Comparison of ENCODE assay signal across 22 cellular contexts in the genomic region with DNA sequence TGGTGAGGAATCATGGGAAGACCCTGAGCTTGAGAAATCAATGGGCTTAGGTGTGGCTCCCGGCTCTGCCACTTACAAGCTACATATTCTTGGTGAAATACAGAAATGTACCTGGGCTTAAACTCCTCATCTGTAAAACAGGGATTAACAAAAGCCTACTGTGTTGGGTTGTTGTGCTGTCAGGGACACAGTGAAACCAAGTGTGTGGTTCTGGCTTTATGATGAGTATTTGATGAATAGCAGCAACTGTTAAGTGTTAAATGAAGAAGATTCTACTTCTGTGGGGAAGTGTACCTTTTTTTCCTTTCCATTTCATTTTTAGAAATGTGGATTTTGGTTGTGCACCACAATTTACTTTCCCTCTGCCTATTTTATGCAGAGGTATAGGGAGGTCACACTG. TPM values are rescaled to one million over a fixed set of nuclear protein-coding genes. Genes with fewer than 3 reads are reported as not detected.
DNase-seq lines count a peak whose midpoint lies in the region; ATAC-seq and TF ChIP-seq lines count a peak whose summit lies in the region.
"Had no signal": no experiment of that assay in that cellular context is flagged by ENCODE, and none has a peak within 500 bp of the region (broad histone marks: within the 10 kb centered on the region; RNA-seq: fewer than 3 reads in every experiment).

No MANE protein-coding gene starts in this region.

- no peaks in the 10 kb centered on the region for H3K27me3 Mint-ChIP-seq in CD8-positive, alpha-beta memory T cell
- peaks cover 2% of the 10 kb centered on the region for H3K27me3 Mint-ChIP-seq in activated CD4-positive, alpha-beta memory T cell treated with anti-CD3 and anti-CD28 coated beads for 36 hours
- H3K27me3 Mint-ChIP-seq in naive thymus-derived CD4-positive, alpha-beta T cell: no peaks in the 10 kb centered on the region

- H3K4me1 ChIP-seq in BLaER1 treated with 17β-estradiol and CSF1 and Interleukin-3, amounts not matched to agents 10 nM and 100 nM: peaks cover 41 to 67% (median 50%) of the 10 kb centered on the region in 10 experiments
- peaks cover 51% of the 10 kb centered on the region for H3K4me1 ChIP-seq in CD8-positive, alpha-beta memory T cell (ENCODE audit: insufficient read depth, low read length)
- peaks cover 43% of the 10 kb centered on the region in 2 donors for H3K4me1 ChIP-seq in naive thymus-derived CD4-positive, alpha-beta T cell (ENCODE audit: control insufficient read depth in 2 of 2, insufficient read depth in 2 of 2, low read length in 2 of 2)
- no peaks in the 10 kb centered on the region for H3K4me1 ChIP-seq in HAP-1
- H3K4me1 ChIP-seq: tibial nerve had no signal

- CTCF ChIA-PET in CD8-positive, alpha-beta memory T cell (lab: Charles Lee): interaction anchor here (1.7 kb wide), 1 partner anchor 41 kb away, joined by 6 read pairs; the partner anchor contains the start of gene DUSP10
- CTCF ChIA-PET in activated CD4-positive, alpha-beta memory T cell treated with anti-CD3 and anti-CD28 coated beads for 36 hours (lab: Charles Lee): interaction anchor here (0.6 to 2.0 kb wide), 5 partner anchors 12 to 344 kb away, joined by 3 to 6 read pairs (median 3); no protein-coding TSS in a partner anchor
- CTCF ChIA-PET in naive thymus-derived CD4-positive, alpha-beta T cell (lab: Charles Lee): no interaction called here

- in situ Hi-C loops in HAP-1 (cut with MboI; ENCODE audit: low sequenced_read_pairs): no loop called here

- POLR2A ChIA-PET in CD8-positive, alpha-beta memory T cell (lab: Charles Lee): interaction anchor here (1.0 kb wide), 1 partner anchor 31 kb away, joined by 3 read pairs; no protein-coding TSS in a partner anchor
- POLR2A ChIA-PET in activated CD4-positive, alpha-beta memory T cell treated with anti-CD3 and anti-CD28 coated beads for 36 hours (lab: Charles Lee): no interaction called here
- POLR2A ChIA-PET in naive thymus-derived CD4-positive, alpha-beta T cell (lab: Charles Lee): interaction anchor here (0.9 to 2.4 kb wide), 2 partner anchors 41 to 931 kb away, joined by 3 to 8 read pairs; partner anchors contain the start of gene DUSP10

- peak overlapping the region in 5 of 11 experiments; percentile 1 to 41 (median 25); a peak in 2 of 22 replicates for H3K9ac ChIP-seq in BLaER1 treated with 17β-estradiol and CSF1 and Interleukin-3, amounts not matched to agents 10 nM and 100 nM

- peaks cover 0 to 4% (median 0%) of the 10 kb centered on the region in 11 experiments; a peak in 1 of 22 replicates for H3K9me3 ChIP-seq in BLaER1 treated with 17β-estradiol and CSF1 and Interleukin-3, amounts not matched to agents 10 nM and 100 nM (replicated peaks in 1 of 11)
- H3K9me3 ChIP-seq in CD8-positive, alpha-beta memory T cell (ENCODE audit: low read length): no peaks in the 10 kb centered on the region
- no peaks in the 10 kb centered on the region for H3K9me3 ChIP-seq in naive thymus-derived CD4-positive, alpha-beta T cell (ENCODE audit: control insufficient read depth in 2 of 3, low read length in 3 of 3)
- no peaks in the 10 kb centered on the region for H3K9me3 ChIP-seq in HAP-1
- H3K9me3 ChIP-seq: lower lobe of right lung, tibial nerve had no signal

- TF ChIP-seq CTCF in GM20000 (IDR thresholded peaks at IDR 0.05; ENCODE audit: extremely low read depth, missing control alignments): no peak

- intact Hi-C loops in activated CD4-positive, alpha-beta memory T cell treated with anti-CD3 and anti-CD28 coated beads for 36 hours (cut with micrococcal nuclease): no loop called here
- intact Hi-C loops in naive thymus-derived CD4-positive, alpha-beta T cell (cut with micrococcal nuclease): loop anchor here (1.0 to 5.0 kb wide), 4 partner anchors 14 to 906 kb away; partner anchors contain the start of genes DUSP10 (in 1 of the 2) and HLX (in 1 of the 2)

- peaks cover 51 to 64% (median 54%) of the 10 kb centered on the region in 3 donors for H3K4me1 Mint-ChIP-seq in CD8-positive, alpha-beta memory T cell
- peaks cover 57% of the 10 kb centered on the region for H3K4me1 Mint-ChIP-seq in activated CD4-positive, alpha-beta memory T cell treated with anti-CD3 and anti-CD28 coated beads for 36 hours (ENCODE audit: low read depth)
- H3K4me1 Mint-ChIP-seq in naive thymus-derived CD4-positive, alpha-beta T cell: peaks cover 42 to 71% (median 55%) of the 10 kb centered on the region in 7 donors

- no peaks in the 10 kb centered on the region for H4K20me1 ChIP-seq in BLaER1 treated with 17β-estradiol and CSF1 and Interleukin-3, amounts not matched to agents 10 nM and 100 nM

- H3K36me3 Mint-ChIP-seq in CD8-positive, alpha-beta memory T cell: no peaks in the 10 kb centered on the region
- H3K36me3 Mint-ChIP-seq in activated CD4-positive, alpha-beta memory T cell treated with anti-CD3 and anti-CD28 coated beads for 36 hours: no peaks in the 10 kb centered on the region
- H3K36me3 Mint-ChIP-seq in naive thymus-derived CD4-positive, alpha-beta T cell: peaks cover 0 to 2% (median 0%) of the 10 kb centered on the region in 5 donors

- no peaks in the 10 kb centered on the region for H3K36me3 ChIP-seq in BLaER1 treated with 17β-estradiol and CSF1 and Interleukin-3, amounts not matched to agents 10 nM and 100 nM
- no peaks in the 10 kb centered on the region for H3K36me3 ChIP-seq in CD8-positive, alpha-beta memory T cell (ENCODE audit: insufficient read depth, low read length)
- no peaks in the 10 kb centered on the region for H3K36me3 ChIP-seq in naive thymus-derived CD4-positive, alpha-beta T cell (ENCODE audit: control insufficient read depth in 2 of 3, insufficient read depth in 3 of 3, low read length in 3 of 3)
- H3K36me3 ChIP-seq in HAP-1 (replicated peaks): no peaks in the 10 kb centered on the region
- H3K36me3 ChIP-seq: cardiac muscle cell, lower lobe of right lung, tibial nerve had no signal

- H3K4me3 Mint-ChIP-seq in CD8-positive, alpha-beta memory T cell: peak overlapping the region in 6 of 7 donors; percentile 10 to 67 (median 60)
- no peak overlapping the region for H3K4me3 Mint-ChIP-seq in activated CD4-positive, alpha-beta memory T cell treated with anti-CD3 and anti-CD28 coated beads for 36 hours
- H3K4me3 Mint-ChIP-seq in naive thymus-derived CD4-positive, alpha-beta T cell: peak overlapping the region in 9 of 10 donors; percentile 54 to 76 (median 69)

- ATAC-seq in naive thymus-derived CD4-positive, alpha-beta T cell: no peak
- no peak for ATAC-seq in HG03025 (IDR thresholded peaks at IDR 0.05; ENCODE audit: low FRiP score, unreplicated experiment)
- ATAC-seq: HCT116, lower lobe of right lung, PC-3, right cardiac atrium had no signal

- no peak overlapping the region for H3K4me3 ChIP-seq in BLaER1 treated with 17β-estradiol and CSF1 and Interleukin-3, amounts not matched to agents 10 nM and 100 nM
- H3K4me3 ChIP-seq in CD8-positive, alpha-beta memory T cell (ENCODE audit: low read length): peak overlapping the region; percentile 29
- peak overlapping the region; percentile 41 for H3K4me3 ChIP-seq in naive thymus-derived CD4-positive, alpha-beta T cell (ENCODE audit: low read length)
- H3K4me3 ChIP-seq in HAP-1: no peak overlapping the region
- H3K4me3 ChIP-seq: cardiac muscle cell, dorsolateral prefrontal cortex, lower lobe of right lung, tibial nerve had no signal

- peak overlapping the region in 5 of 8 donors; percentile 0 to 62 (median 29) for H3K27ac Mint-ChIP-seq in CD8-positive, alpha-beta memory T cell
- H3K27ac Mint-ChIP-seq in activated CD4-positive, alpha-beta memory T cell treated with anti-CD3 and anti-CD28 coated beads for 36 hours: peak overlapping the region; percentile 40
- H3K27ac Mint-ChIP-seq in naive thymus-derived CD4-positive, alpha-beta T cell: peak overlapping the region in 2 of 9 donors; percentile 24 to 40

- no peaks in the 10 kb centered on the region for H3K9me3 Mint-ChIP-seq in CD8-positive, alpha-beta memory T cell
- H3K9me3 Mint-ChIP-seq in activated CD4-positive, alpha-beta memory T cell treated with anti-CD3 and anti-CD28 coated beads for 36 hours: no peaks in the 10 kb centered on the region
- peaks cover 0 to 1% (median 0%) of the 10 kb centered on the region in 11 donors for H3K9me3 Mint-ChIP-seq in naive thymus-derived CD4-positive, alpha-beta T cell

- peak overlapping the region in 8 of 11 experiments; percentile 16 to 67 (median 42); a peak in 14 of 22 replicates for H3K27ac ChIP-seq in BLaER1 treated with 17β-estradiol and CSF1 and Interleukin-3, amounts not matched to agents 10 nM and 100 nM
- H3K27ac ChIP-seq in CD8-positive, alpha-beta memory T cell (ENCODE audit: low read depth, low read length): no peak overlapping the region
- H3K27ac ChIP-seq in naive thymus-derived CD4-positive, alpha-beta T cell (ENCODE audit: low read depth, low read length): no peak overlapping the region
- H3K27ac ChIP-seq: cardiac muscle cell, dorsolateral prefrontal cortex, lower lobe of right lung, tibial nerve had no signal

- DNase-seq in CD8-positive, alpha-beta memory T cell: no peak
- no peak for DNase-seq in activated CD4-positive, alpha-beta memory T cell treated with anti-CD3 and anti-CD28 coated beads for 36 hours
- no peak for DNase-seq in naive thymus-derived CD4-positive, alpha-beta T cell
- no peak for DNase-seq in GM20000 (ENCODE audit: low spot score)
- no peak for DNase-seq in HAP-1 (ENCODE audit: low spot score in 2 of 2)
- DNase-seq: amniotic stem cell, dorsolateral prefrontal cortex, foreskin melanocyte, hippocampal formation, lower lobe of right lung, MM.1S, NCI-H1694 treated with DMSO at 0.1 percent for 48 hours, NCI-H2227 treated with DMSO at 0.1 percent for 48 hours, NCI-H774, PC-3, right cardiac atrium, SIG-M5 had no signal

- peak overlapping the region; percentile 55 to 85 (median 80); a peak in 21 of 22 replicates for H3K4me2 ChIP-seq in BLaER1 treated with 17β-estradiol and CSF1 and Interleukin-3, amounts not matched to agents 10 nM and 100 nM

- H3K27me3 ChIP-seq in BLaER1 treated with 17β-estradiol and CSF1 and Interleukin-3, amounts not matched to agents 10 nM and 100 nM: no peaks in the 10 kb centered on the region
- H3K27me3 ChIP-seq in CD8-positive, alpha-beta memory T cell (ENCODE audit: insufficient read depth, low read length, poor library complexity, severe bottlenecking): no peaks in the 10 kb centered on the region
- no peaks in the 10 kb centered on the region for H3K27me3 ChIP-seq in naive thymus-derived CD4-positive, alpha-beta T cell (ENCODE audit: control insufficient read depth in 2 of 2, insufficient read depth in 2 of 2, low read length in 2 of 2)
- H3K27me3 ChIP-seq in HAP-1 (ENCODE audit: low read depth): no peaks in the 10 kb centered on the region
- H3K27me3 ChIP-seq: cardiac muscle cell, tibial nerve had no signal

RNA-seq across cellular contexts. Expression of gene DUSP10, which starts 41.1 kb away (rescaled TPM):
- 10 to 100 TPM; 23.7 to 25.4 TPM for total RNA-seq in CD8-positive, alpha-beta memory T cell
- polyA plus RNA-seq in CD8-positive, alpha-beta memory T cell: 8.0 TPM
- 1 to 10 TPM; 8.8 to 8.9 TPM for total RNA-seq in activated CD4-positive, alpha-beta memory T cell treated with anti-CD3 and anti-CD28 coated beads for 36 hours
- 10 to 100 TPM in 3 of 5 experiments, 1 to 10 TPM in 2; 2.5 to 60.6 (median 19.0) TPM for total RNA-seq in naive thymus-derived CD4-positive, alpha-beta T cell
- 1 to 10 TPM; 3.5 to 3.7 TPM for polyA plus RNA-seq in naive thymus-derived CD4-positive, alpha-beta T cell

Comparison
In these comparisons a context has a peak if more than half of its experiments do, and no peak if none do; other contexts are left out.
1. H3K27ac ChIP-seq: peak in BLaER1 treated with 17β-estradiol and CSF1 and Interleukin-3, amounts not matched to agents 10 nM and 100 nM (8 of 11); none in CD8-positive, alpha-beta memory T cell (single experiment) and naive thymus-derived CD4-positive, alpha-beta T cell (single experiment).
2. H3K4me3 ChIP-seq: peak in CD8-positive, alpha-beta memory T cell (single experiment) and naive thymus-derived CD4-positive, alpha-beta T cell (single experiment); none in BLaER1 treated with 17β-estradiol and CSF1 and Interleukin-3, amounts not matched to agents 10 nM and 100 nM (0 of 10) and HAP-1 (single experiment).